1 cellular context compared by ENCODE assay signal in the genomic region with DNA sequence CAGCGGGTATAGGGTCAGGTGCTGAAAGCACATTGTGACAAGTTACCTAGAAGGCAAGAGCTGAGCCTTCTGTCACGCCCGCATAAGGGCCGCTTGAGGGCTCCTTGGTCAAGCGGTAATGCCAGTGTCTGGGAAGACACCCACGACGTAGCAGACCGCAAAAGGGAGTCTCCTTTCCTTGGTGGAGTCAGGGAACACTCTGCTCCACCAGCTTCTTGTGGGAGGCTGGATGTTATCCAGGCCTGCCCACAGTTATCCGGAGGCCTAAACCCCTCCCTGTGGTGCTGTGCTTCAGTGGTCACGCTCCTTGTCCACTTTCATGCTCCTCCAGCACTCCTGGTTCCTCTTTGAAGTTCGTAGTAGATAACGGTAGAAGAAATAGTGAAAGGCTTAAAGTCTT. TPM values are rescaled to one million over a fixed set of nuclear protein-coding genes. Genes with fewer than 3 reads are reported as not detected.
"Had no signal": no experiment of that assay in that cellular context is flagged by ENCODE, and none has a peak within 500 bp of the region (broad histone marks: within the 10 kb centered on the region; RNA-seq: fewer than 3 reads in every experiment).

No MANE protein-coding gene starts in this region.

RNA-seq across cellular contexts. Expression of a gene that starts 29.6 kb away (rescaled TPM):
- total RNA-seq: vagina had no signal
